ENCODE assay signal across 23 cellular contexts in genomic region chr10:36115364-36115763, GRCh38.
"Had no signal": no experiment of that assay in that cellular context is flagged by ENCODE, and none has a peak within 500 bp of the region (broad histone marks: within the 10 kb centered on the region; RNA-seq: fewer than 3 reads in every experiment).

No MANE protein-coding gene starts in this region.

- H2AFZ ChIP-seq: neural progenitor cell had no signal

- H3K27me3 Mint-ChIP-seq: dendritic cell treated with granulocyte-macrophage colony-stimulating factor and Interleukin-4, amounts not matched to agents 40 ng/mL and 50 ng/mL, for 4 days; effector memory CD8-positive, alpha-beta T cell; type B pancreatic cell had no signal

- DNase-seq: effector memory CD8-positive, alpha-beta T cell; gastrocnemius medialis; heart right ventricle; immature natural killer cell; natural killer cell; nucleus accumbens; ovary; right cardiac atrium; small intestine; stimulated activated CD4-positive, alpha-beta T cell treated with anti-CD3 and anti-CD28 coated beads, Interleukin-4, amount 100 ng/mL, for 1 hour; stimulated activated CD8-positive, alpha-beta memory T cell treated with anti-CD3 and anti-CD28 coated beads, Interleukin-4, amount 100 ng/mL, for 48 hours; stimulated activated naive CD8-positive, alpha-beta T cell treated with anti-CD3 and anti-CD28 coated beads, Interleukin-15, Interleukin-2, amounts not matched to agents 100 U/mL and 50 U/mL, for 24 hours; thyroid gland had no signal

- FAIRE-seq: colon, keratinocyte, small intestine, urothelium cell line had no signal

- H3K4me2 ChIP-seq: neural progenitor cell had no signal

- H3K4me3 ChIP-seq: esophagus muscularis mucosa, gastrocnemius medialis, heart right ventricle, neural progenitor cell, ovary, suprapubic skin, thyroid gland had no signal

- H3K36me3 ChIP-seq: esophagus muscularis mucosa, gastrocnemius medialis, heart right ventricle, neural progenitor cell, ovary, suprapubic skin, thyroid gland had no signal

- H3K9ac ChIP-seq: neural progenitor cell had no signal

- H3K4me1 ChIP-seq: gastrocnemius medialis, suprapubic skin had no signal

- H3K27me3 ChIP-seq: esophagus muscularis mucosa, gastrocnemius medialis, heart right ventricle, neural progenitor cell, ovary, suprapubic skin, thyroid gland had no signal

- H3K9me3 ChIP-seq: esophagus muscularis mucosa, gastrocnemius medialis, heart right ventricle, ovary, suprapubic skin, thyroid gland had no signal

- H3K4me1 Mint-ChIP-seq: immature natural killer cell; natural killer cell; stimulated activated effector memory CD8-positive, alpha-beta T cell treated with anti-CD3 and anti-CD28 coated beads, Interleukin-12 subunit alpha, Interleukin-12 subunit beta, amount 100 ng/mL, for 72 hours had no signal

- H3K4me3 Mint-ChIP-seq: dendritic cell treated with granulocyte-macrophage colony-stimulating factor and Interleukin-4, amounts not matched to agents 40 ng/mL and 50 ng/mL, for 4 days; effector memory CD8-positive, alpha-beta T cell; immature natural killer cell; natural killer cell; neural progenitor cell; stimulated activated effector memory CD8-positive, alpha-beta T cell treated with anti-CD3 and anti-CD28 coated beads, Interleukin-12 subunit alpha, Interleukin-12 subunit beta, amount 100 ng/mL, for 72 hours; type B pancreatic cell had no signal

- ATAC-seq: effector memory CD8-positive, alpha-beta T cell; gastrocnemius medialis; natural killer cell; stimulated activated effector memory CD8-positive, alpha-beta T cell treated with anti-CD3 and anti-CD28 coated beads, Interleukin-12 subunit alpha, Interleukin-12 subunit beta, amount 100 ng/mL, for 72 hours; stimulated activated naive CD8-positive, alpha-beta T cell treated with anti-CD3 and anti-CD28 coated beads, Interleukin-15, Interleukin-2, amounts not matched to agents 100 U/mL and 50 U/mL, for 24 hours had no signal

- H3K36me3 Mint-ChIP-seq: immature natural killer cell; natural killer cell; neural progenitor cell; stimulated activated effector memory CD8-positive, alpha-beta T cell treated with anti-CD3 and anti-CD28 coated beads, Interleukin-12 subunit alpha, Interleukin-12 subunit beta, amount 100 ng/mL, for 72 hours; type B pancreatic cell had no signal

- H3K27ac ChIP-seq: epithelial cell of prostate, esophagus muscularis mucosa, gastrocnemius medialis, neural progenitor cell, ovary, suprapubic skin, thyroid gland had no signal

- H3K27ac Mint-ChIP-seq: dendritic cell treated with granulocyte-macrophage colony-stimulating factor and Interleukin-4, amounts not matched to agents 40 ng/mL and 50 ng/mL, for 4 days; effector memory CD8-positive, alpha-beta T cell; immature natural killer cell; natural killer cell; neural progenitor cell; stimulated activated effector memory CD8-positive, alpha-beta T cell treated with anti-CD3 and anti-CD28 coated beads, Interleukin-12 subunit alpha, Interleukin-12 subunit beta, amount 100 ng/mL, for 72 hours; type B pancreatic cell had no signal

- H3K9me3 Mint-ChIP-seq: dendritic cell treated with granulocyte-macrophage colony-stimulating factor and Interleukin-4, amounts not matched to agents 40 ng/mL and 50 ng/mL, for 4 days; neural progenitor cell; type B pancreatic cell had no signal
